9 cellular contexts compared by ENCODE assay signal in the genomic region with DNA sequence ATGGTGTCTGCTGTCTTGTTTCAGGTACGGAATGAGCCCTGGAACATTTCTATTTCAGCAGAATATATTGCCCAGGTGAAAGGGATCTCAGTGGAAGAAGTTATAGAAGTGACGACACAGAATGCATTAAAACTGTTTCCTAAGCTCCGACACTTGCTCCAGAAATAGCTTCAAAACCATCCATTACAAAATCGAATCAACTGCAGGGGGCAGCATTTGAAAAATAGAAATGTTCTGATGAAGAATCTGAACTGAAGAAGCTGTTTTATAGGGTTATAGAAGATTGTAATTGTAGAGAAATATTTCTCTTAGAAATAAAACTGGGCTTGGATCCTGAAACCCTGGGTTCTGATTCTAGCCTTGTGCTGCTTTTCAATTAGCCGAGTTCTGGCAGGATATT. TPM values are rescaled to one million over a fixed set of nuclear protein-coding genes. Genes with fewer than 3 reads are reported as not detected.
A peak's percentile ranks its signal among the peaks of the same experiment; 100 is the strongest.
DNase-seq lines count a peak whose midpoint lies in the region; ATAC-seq and TF ChIP-seq lines count a peak whose summit lies in the region.
"Had no signal": no experiment of that assay in that cellular context is flagged by ENCODE, and none has a peak within 500 bp of the region (broad histone marks: within the 10 kb centered on the region; RNA-seq: fewer than 3 reads in every experiment).

No MANE protein-coding gene starts in this region.

- no peaks in the 10 kb centered on the region for H3K79me2 ChIP-seq in SK-N-SH (ENCODE audit: insufficient read depth)

- no peak overlapping the region for H3K4me3 Mint-ChIP-seq in activated T-cell treated with anti-CD3 and anti-CD28 coated beads, Interleukin-2, amount 50 U/mL, for 4 hours
- H3K4me3 Mint-ChIP-seq: naive thymus-derived CD4-positive, alpha-beta T cell had no signal

- H2AFZ ChIP-seq in SK-N-SH (ENCODE audit: low read depth): no peak overlapping the region

- no peaks in the 10 kb centered on the region for H3K9me3 ChIP-seq in AG04450 (ENCODE audit: control insufficient read depth, insufficient read depth, low read length)
- no peaks in the 10 kb centered on the region for H3K9me3 ChIP-seq in SK-N-SH

- no peak overlapping the region for H3K9ac ChIP-seq in SK-N-SH

- H3K4me1 ChIP-seq in SK-N-SH (ENCODE audit: control insufficient read depth in 1 of 2, insufficient read depth in 2 of 2, low read depth in 1 of 2, low read length in 1 of 2): no peaks in the 10 kb centered on the region

- peaks cover 2% of the 10 kb centered on the region for H3K4me1 Mint-ChIP-seq in activated T-cell treated with anti-CD3 and anti-CD28 coated beads, Interleukin-2, amount 50 U/mL, for 4 hours (ENCODE audit: low read depth)

- no peak overlapping the region for H3K4me3 ChIP-seq in AG04450 (ENCODE audit: low read depth, low read length)
- no peak overlapping the region for H3K4me3 ChIP-seq in SK-N-SH (ENCODE audit: low read depth in 2 of 2, low read length in 1 of 2)

- peaks cover 4% of the 10 kb centered on the region for H3K36me3 Mint-ChIP-seq in activated T-cell treated with anti-CD3 and anti-CD28 coated beads, Interleukin-2, amount 50 U/mL, for 4 hours (ENCODE audit: insufficient read depth)

- H3K9me3 Mint-ChIP-seq in activated T-cell treated with anti-CD3 and anti-CD28 coated beads, Interleukin-2, amount 50 U/mL, for 4 hours: no peaks in the 10 kb centered on the region
- H3K9me3 Mint-ChIP-seq: naive thymus-derived CD4-positive, alpha-beta T cell had no signal

- no peak for TF ChIP-seq EP300 in SK-N-SH (IDR thresholded peaks at IDR 0.05; ENCODE audit: borderline replicate concordance in 1 of 2, low read depth in 1 of 2, low read length in 1 of 2)

- POLR2A ChIA-PET in AG04450 (lab: Yijun Ruan, JAX): interaction anchor here (1.0 kb wide), 1 partner anchor 43 kb away, joined by 4 read pairs; the partner anchor contains the start of gene FLVCR1
- POLR2A ChIA-PET in SK-N-SH (lab: Yijun Ruan, JAX): no interaction called here

- peak; percentile 41; the same call in 1 of the 2 replicates for TF ChIP-seq RAD21 in SK-N-SH (IDR thresholded peaks at IDR 0.05; ENCODE audit: low read length)

- CTCF ChIA-PET in AG04450 (lab: Charles Lee) (interaction anchor here (0.5 to 1.9 kb wide), 15 partner anchors 9 to 189 kb away, joined by 3 to 50 read pairs (median 4); no protein-coding TSS in a partner anchor), SK-N-SH (lab: Yijun Ruan, JAX) (interaction anchor here (0.6 to 1.6 kb wide), 19 partner anchors 8 to 183 kb away, joined by 3 to 23 read pairs (median 3); partner anchors contain the start of gene FLVCR1)

- DNase-seq in AG04450 (ENCODE audit: low read depth, low spot score) (no peak), SK-N-SH (peak; percentile 20), kidney glomerular epithelial cell (lab: John Stamatoyannopoulos, UW) (peak; percentile 15)
- DNase-seq in activated T-cell treated with anti-CD3 and anti-CD28 coated beads, Interleukin-2, amount 50 U/mL, for 4 hours: no peak
- no peak for DNase-seq in activated T-cell treated with anti-CD3 and anti-CD28 coated beads, Interleukin-2, amount 50 U/mL, for 48 hours

- ATAC-seq in HG03469 (IDR thresholded peaks at IDR 0.05; ENCODE audit: unreplicated experiment) (no peak), esophagus mucosa (no peak)
- ATAC-seq in activated T-cell treated with anti-CD3 and anti-CD28 coated beads, Interleukin-2, amount 50 U/mL, for 4 hours: no peak
- ATAC-seq: naive thymus-derived CD4-positive, alpha-beta T cell had no signal

- no peaks in the 10 kb centered on the region for H3K9me2 ChIP-seq in SK-N-SH

- H3F3A ChIP-seq in SK-N-SH (replicated peaks; ENCODE audit: insufficient read depth): no peaks in the 10 kb centered on the region

- H3K27me3 ChIP-seq in AG04450 (ENCODE audit: control insufficient read depth, insufficient read depth, low read length) (no peaks in the 10 kb centered on the region), SK-N-SH (ENCODE audit: insufficient read depth) (no peaks in the 10 kb centered on the region)

- peaks cover 0 to 5% of the 10 kb centered on the region in 2 experiments for H3K36me3 ChIP-seq in SK-N-SH (replicated peaks in 1 of 2; ENCODE audit: control insufficient read depth in 1 of 2, insufficient read depth in 2 of 2, low read length in 1 of 2)

- no peaks in the 10 kb centered on the region for H3K27me3 Mint-ChIP-seq in activated T-cell treated with anti-CD3 and anti-CD28 coated beads, Interleukin-2, amount 50 U/mL, for 4 hours (ENCODE audit: low read depth)
- H3K27me3 Mint-ChIP-seq: naive thymus-derived CD4-positive, alpha-beta T cell had no signal

- H3K4me2 ChIP-seq in SK-N-SH: no peak overlapping the region

- WGBS in SK-N-SH (ENCODE audit: low lambda C conversion rate): 74% methylated on average over 5 of the region's 5 CpGs

- H3K27ac ChIP-seq in AG04450 (ENCODE audit: low read depth, low read length): no peak overlapping the region
- H3K27ac ChIP-seq in SK-N-SH (ENCODE audit: low read depth in 2 of 2, low read length in 1 of 2): no peak overlapping the region

- H4K20me1 ChIP-seq in SK-N-SH (ENCODE audit: insufficient read depth): no peaks in the 10 kb centered on the region

- TF ChIP-seq CTCF in AG04450 (IDR thresholded peaks at IDR 0.05; ENCODE audit: low read depth, low read length): 0 out of 2 replicates have a peak, but pooled peaks have one; percentile 28
- peak; percentile 27; the same call in 1 of the 3 replicates for TF ChIP-seq CTCF in GM12872 (IDR thresholded peaks at IDR 0.05; ENCODE audit: insufficient read depth, low read depth, low read length)
- peak; percentile 50 for TF ChIP-seq CTCF in SK-N-SH (IDR thresholded peaks at IDR 0.05)

TF ChIP-seq in SK-N-SH, 30 proteins besides CTCF, POLR2A, EP300 and RAD21:
- TF ChIP-seq RCOR1 (IDR thresholded peaks at IDR 0.05; ENCODE audit: low read length) (no peak), RXRA (IDR thresholded peaks at IDR 0.05; ENCODE audit: borderline replicate concordance, low read depth) (no peak), MAX (IDR thresholded peaks at IDR 0.05; ENCODE audit: low read depth) (no peak), EZH2phosphoT487 (IDR thresholded peaks at IDR 0.05; ENCODE audit: borderline replicate concordance, low read depth) (no peak), FOXM1 (IDR thresholded peaks at IDR 0.05; ENCODE audit: low read depth) (no peak), SMC3 (IDR thresholded peaks at IDR 0.05; ENCODE audit: low read depth, low read length) (peak; percentile 31), MEF2A (IDR thresholded peaks at IDR 0.05; ENCODE audit: borderline replicate concordance, low read depth) (no peak), NFIC (IDR thresholded peaks at IDR 0.05; ENCODE audit: borderline replicate concordance) (no peak)

RNA-seq across cellular contexts. Expression of gene TATDN3, which starts 23.3 kb away (rescaled TPM):
- polyA plus RNA-seq in AG04450 (2011; rRNA removed): 12.4 and 16.3 TPM in 2 replicates
- 4.0 and 7.9 TPM in 2 replicates for polyA minus RNA-seq in AG04450 (2011; rRNA and poly(A)+ RNA removed)
- 5.2 and 6.6 TPM in 2 replicates for polyA plus RNA-seq in SK-N-SH (2012; rRNA removed)
- 7.7 and 9.2 TPM in 2 replicates for polyA plus RNA-seq in SK-N-SH (2012; cell fraction: cytosol; rRNA removed)
- polyA plus RNA-seq in SK-N-SH (2012; cell fraction: nucleus; rRNA removed): 3.0 and 4.8 TPM in 2 replicates
- total RNA-seq in activated T-cell treated with anti-CD3 and anti-CD28 coated beads, Interleukin-2, amount 50 U/mL, for 4 hours: 10 to 100 TPM; 15.5 to 20.1 (median 15.8) TPM
- 8.4 TPM for total RNA-seq in esophagus mucosa

RNA-seq across cellular contexts. Expression of gene NSL1, which starts 23.4 kb away (rescaled TPM):
- polyA plus RNA-seq in AG04450 (2011; rRNA removed): 26.7 and 33.8 TPM in 2 replicates
- polyA minus RNA-seq in AG04450 (2011; rRNA and poly(A)+ RNA removed): 12.8 and 13.7 TPM in 2 replicates
- 17.8 and 22.5 TPM in 2 replicates for polyA plus RNA-seq in SK-N-SH (2012; rRNA removed)
- 17.5 and 19.8 TPM in 2 replicates for polyA plus RNA-seq in SK-N-SH (2012; cell fraction: cytosol; rRNA removed)
- 16.9 and 18.4 TPM in 2 replicates for polyA plus RNA-seq in SK-N-SH (2012; cell fraction: nucleus; rRNA removed)
- 10 to 100 TPM; 31.1 to 39.8 (median 31.8) TPM for total RNA-seq in activated T-cell treated with anti-CD3 and anti-CD28 coated beads, Interleukin-2, amount 50 U/mL, for 4 hours
- 12.9 TPM for total RNA-seq in esophagus mucosa

RNA-seq across cellular contexts. Expression of gene SPATA45, which starts 32.5 kb away (rescaled TPM):
- polyA plus RNA-seq in AG04450 (2011; rRNA removed): not detected in 2 replicates
- polyA minus RNA-seq in AG04450 (2011; rRNA and poly(A)+ RNA removed): not detected in 2 replicates
- 0.24 TPM in 1 of 2 replicates, not detected in the other for polyA plus RNA-seq in SK-N-SH (2012; rRNA removed)
- polyA plus RNA-seq in SK-N-SH (2012; cell fraction: cytosol; rRNA removed): 0.12 and 0.60 TPM in 2 replicates
- not detected in 2 replicates for polyA plus RNA-seq in SK-N-SH (2012; cell fraction: nucleus; rRNA removed)
- total RNA-seq in activated T-cell treated with anti-CD3 and anti-CD28 coated beads, Interleukin-2, amount 50 U/mL, for 4 hours: not detected
- total RNA-seq in esophagus mucosa: not detected
- total RNA-seq: naive thymus-derived CD4-positive, alpha-beta T cell had no signal
- polyA plus RNA-seq: naive thymus-derived CD4-positive, alpha-beta T cell had no signal

RNA-seq across cellular contexts. Expression of gene FLVCR1, which starts 43.1 kb away (rescaled TPM):
- polyA plus RNA-seq in AG04450 (2011; rRNA removed): 2.0 and 2.3 TPM in 2 replicates
- polyA minus RNA-seq in AG04450 (2011; rRNA and poly(A)+ RNA removed): 5.8 and 6.4 TPM in 2 replicates
- polyA plus RNA-seq in SK-N-SH (2012; rRNA removed): 1.7 and 2.5 TPM in 2 replicates
- 1.9 and 2.1 TPM in 2 replicates for polyA plus RNA-seq in SK-N-SH (2012; cell fraction: cytosol; rRNA removed)
- 4.4 and 7.7 TPM in 2 replicates for polyA plus RNA-seq in SK-N-SH (2012; cell fraction: nucleus; rRNA removed)
- 10 to 100 TPM; 10.2 to 14.7 (median 14.0) TPM for total RNA-seq in activated T-cell treated with anti-CD3 and anti-CD28 coated beads, Interleukin-2, amount 50 U/mL, for 4 hours
- total RNA-seq in esophagus mucosa: 5.0 TPM

Comparison
In these comparisons a context has a peak if more than half of its experiments do, and no peak if none do; other contexts are left out.
1. DNase-seq: peak in SK-N-SH (single experiment) and kidney glomerular epithelial cell (single experiment); none in AG04450 (single experiment), activated T-cell treated with anti-CD3 and anti-CD28 coated beads, Interleukin-2, amount 50 U/mL, for 4 hours (single experiment) and activated T-cell treated with anti-CD3 and anti-CD28 coated beads, Interleukin-2, amount 50 U/mL, for 48 hours (0 of 2).
2. Peak in every context shown above with its lines, with median percentiles within 50 percentile points of each other: CTCF ChIP-seq.